In genomic region chr15:101176625-101177024, GRCh38 we compare ENCODE assay signal across 13 cellular contexts.
DNase-seq lines count a peak whose midpoint lies in the region; ATAC-seq, FAIRE-seq and TF ChIP-seq lines count a peak whose summit lies in the region.
"Had no signal": no experiment of that assay in that cellular context is flagged by ENCODE, and none has a peak within 500 bp of the region (broad histone marks: within the 10 kb centered on the region; RNA-seq: fewer than 3 reads in every experiment).

No MANE protein-coding gene starts in this region.

- 78% methylated on average over 5 of the region's 5 CpGs for WGBS in K562 (ENCODE audit: insufficient coverage, low coverage, missing lambda C conversion rate)
- WGBS in right cardiac atrium = 51% methylated on average over 5 of the region's 5 CpGs

- ATAC-seq in activated CD8-positive, alpha-beta T cell treated with anti-CD3 and anti-CD28 coated beads, Interleukin-2, amount 10 ng/mL, durations not matched to agents 7 days and 5 days = no peak
- no peak for ATAC-seq in activated CD8-positive, alpha-beta T cell treated with anti-CD3 and anti-CD28 coated beads for 36 hours
- ATAC-seq in K562 = no peak
- ATAC-seq in right cardiac atrium = peak; percentile 39 to 82
- no peak for ATAC-seq in thoracic aorta (ENCODE audit: insufficient number of reproducible peaks, low FRiP score, low read depth)

- POLR2A ChIA-PET in activated CD8-positive, alpha-beta T cell treated with anti-CD3 and anti-CD28 coated beads, Interleukin-2, amount 10 ng/mL, durations not matched to agents 7 days and 5 days (lab: Charles Lee) = interaction anchor here (0.7 kb wide), 1 partner anchor 50 kb away, joined by 3 read pairs; no protein-coding TSS in a partner anchor
- POLR2A ChIA-PET in activated CD8-positive, alpha-beta T cell treated with anti-CD3 and anti-CD28 coated beads for 36 hours (lab: Charles Lee) = interaction anchor here (0.9 kb wide), 1 partner anchor 13 kb away, joined by 3 read pairs; no protein-coding TSS in a partner anchor
- POLR2A ChIA-PET in K562 (lab: Yijun Ruan, JAX) = no interaction called here

- H3K4me3 ChIP-seq in K562 (no peak overlapping the region), right cardiac atrium (ENCODE audit: low read length) (no peak overlapping the region), thoracic aorta (peak overlapping the region; percentile 23), H7 (ENCODE audit: insufficient read depth, low read depth, low read length) (no peak overlapping the region)

- DNase-seq in activated CD8-positive, alpha-beta T cell treated with anti-CD3 and anti-CD28 coated beads, Interleukin-2, amount 10 ng/mL, durations not matched to agents 7 days and 5 days = no peak
- no peak for DNase-seq in activated CD8-positive, alpha-beta T cell treated with anti-CD3 and anti-CD28 coated beads for 36 hours
- no peak for DNase-seq in K562 (ENCODE audit: extremely low read depth in 1 of 4, low spot score in 3 of 4)
- peak in 2 of 3 donors; percentile 57 to 66 for DNase-seq in right cardiac atrium
- DNase-seq in thoracic aorta (ENCODE audit: low spot score) = no peak
- no peak for DNase-seq in H7
- no peak for DNase-seq in A172 (ENCODE audit: low spot score)
- no peak for DNase-seq in GM13976 (ENCODE audit: low spot score)
- DNase-seq: ACHN; activated CD4-positive, alpha-beta T cell treated with anti-CD3 and anti-CD28 coated beads for 48 hours; anterior cingulate cortex; NCI-H2081; SHP77 treated with DMSO at 0.1 percent for 48 hours had no signal

- peaks cover 59% of the 10 kb centered on the region for H3K36me3 Mint-ChIP-seq in activated CD8-positive, alpha-beta T cell treated with anti-CD3 and anti-CD28 coated beads, Interleukin-2, amount 10 ng/mL, durations not matched to agents 7 days and 5 days (ENCODE audit: low read depth)
- peaks cover 55% of the 10 kb centered on the region for H3K36me3 Mint-ChIP-seq in activated CD8-positive, alpha-beta T cell treated with anti-CD3 and anti-CD28 coated beads for 36 hours (ENCODE audit: low read depth)

- CTCF ChIA-PET in activated CD8-positive, alpha-beta T cell treated with anti-CD3 and anti-CD28 coated beads, Interleukin-2, amount 10 ng/mL, durations not matched to agents 7 days and 5 days (lab: Charles Lee) = interaction anchor here (1.4 kb wide), 1 partner anchor 9 kb away, joined by 5 read pairs; no protein-coding TSS in a partner anchor
- CTCF ChIA-PET in activated CD8-positive, alpha-beta T cell treated with anti-CD3 and anti-CD28 coated beads for 36 hours (lab: Charles Lee) = interaction anchor here (1.2 to 1.6 kb wide), 2 partner anchors 10 to 15 kb away, joined by 3 to 4 read pairs; no protein-coding TSS in a partner anchor
- CTCF ChIA-PET in K562 (lab: Yijun Ruan, JAX; ENCODE audit: low intra/inter-chr PET ratio) = interaction anchor here (0.7 kb wide), 1 partner anchor 1912 kb away, joined by 3 read pairs; no protein-coding TSS in a partner anchor

- H4K20me1 ChIP-seq in K562 (replicated peaks; ENCODE audit: control insufficient read depth, insufficient read depth, low read length) = no peaks in the 10 kb centered on the region

- H3K4me2 ChIP-seq in K562 (ENCODE audit: insufficient read depth, low read length) = no peak overlapping the region

- no peaks in the 10 kb centered on the region for H3K9me3 Mint-ChIP-seq in activated CD8-positive, alpha-beta T cell treated with anti-CD3 and anti-CD28 coated beads, Interleukin-2, amount 10 ng/mL, durations not matched to agents 7 days and 5 days (ENCODE audit: insufficient read depth)
- no peaks in the 10 kb centered on the region for H3K9me3 Mint-ChIP-seq in activated CD8-positive, alpha-beta T cell treated with anti-CD3 and anti-CD28 coated beads for 36 hours

- H3K27me3 Mint-ChIP-seq in activated CD8-positive, alpha-beta T cell treated with anti-CD3 and anti-CD28 coated beads, Interleukin-2, amount 10 ng/mL, durations not matched to agents 7 days and 5 days (ENCODE audit: low read depth) = no peaks in the 10 kb centered on the region
- no peaks in the 10 kb centered on the region for H3K27me3 Mint-ChIP-seq in activated CD8-positive, alpha-beta T cell treated with anti-CD3 and anti-CD28 coated beads for 36 hours

- no peak overlapping the region for H3K27ac ChIP-seq in K562 (ENCODE audit: extremely low read depth, low read depth, low read length)
- peak overlapping the region; percentile 68 for H3K27ac ChIP-seq in right cardiac atrium (ENCODE audit: low read length)
- peak overlapping the region; percentile 65 to 77 for H3K27ac ChIP-seq in thoracic aorta

- peaks cover 66% of the 10 kb centered on the region for H3K4me1 Mint-ChIP-seq in activated CD8-positive, alpha-beta T cell treated with anti-CD3 and anti-CD28 coated beads, Interleukin-2, amount 10 ng/mL, durations not matched to agents 7 days and 5 days (ENCODE audit: low read depth)
- H3K4me1 Mint-ChIP-seq in activated CD8-positive, alpha-beta T cell treated with anti-CD3 and anti-CD28 coated beads for 36 hours (ENCODE audit: low read depth) = peaks cover 40% of the 10 kb centered on the region

- intact Hi-C loops in activated CD8-positive, alpha-beta T cell treated with anti-CD3 and anti-CD28 coated beads for 36 hours (cut with micrococcal nuclease) = no loop called here
- intact Hi-C loops in K562 (cut with micrococcal nuclease) = no loop called here
- intact Hi-C loops in right cardiac atrium (cut with DNase I) = no loop called here

- H3K4me1 ChIP-seq in K562 (replicated peaks in 1 of 2; ENCODE audit: control insufficient read depth in 2 of 2, insufficient read depth in 2 of 2, low read length in 2 of 2) = peaks cover 4 to 20% of the 10 kb centered on the region in 2 experiments; a peak in 4 of 5 replicates
- peaks cover 5% of the 10 kb centered on the region for H3K4me1 ChIP-seq in right cardiac atrium (ENCODE audit: control insufficient read depth, insufficient read depth, low read length)
- H3K4me1 ChIP-seq in thoracic aorta (ENCODE audit: control insufficient read depth in 1 of 2, low read depth in 2 of 2) = peaks cover 34 to 66% of the 10 kb centered on the region in 2 donors

- FAIRE-seq in K562 (lab: Jason Lieb, UNC) = no peak

- no peak for TF ChIP-seq CTCF in activated CD8-positive, alpha-beta T cell treated with anti-CD3 and anti-CD28 coated beads for 36 hours (IDR thresholded peaks at IDR 0.05)
- TF ChIP-seq CTCF in K562 (IDR thresholded peaks at IDR 0.05 in 2 of 3, conservative IDR thresholded peaks at IDR 0.05 in 1 of 3; ENCODE audit: insufficient read depth in 2 of 3, low read depth in 1 of 3, low read length in 3 of 3) (no peak), thoracic aorta (IDR thresholded peaks at IDR 0.05) (no peak), GM13976 (IDR thresholded peaks at IDR 0.05; ENCODE audit: borderline replicate concordance, control extremely low read depth, extremely low read depth, insufficient read depth, missing control alignments) (no peak)

- TF ChIP-seq RAD21 in K562 (CRISPR knock-in tag; conservative IDR thresholded peaks at IDR 0.05 in 1 of 2, IDR thresholded peaks at IDR 0.05 in 1 of 2) = no peak

- TF ChIP-seq POLR2A in K562 (conservative IDR thresholded peaks at IDR 0.05) = no peak

- no peaks in the 10 kb centered on the region for H3K79me2 ChIP-seq in K562 (ENCODE audit: control insufficient read depth, insufficient read depth, low read length)

- H3K27me3 ChIP-seq in K562 (ENCODE audit: control insufficient read depth in 2 of 2, insufficient read depth in 2 of 2, low read length in 2 of 2) (no peaks in the 10 kb centered on the region), right cardiac atrium (ENCODE audit: control insufficient read depth, insufficient read depth) (no peaks in the 10 kb centered on the region), thoracic aorta (replicated peaks; ENCODE audit: insufficient read depth) (no peaks in the 10 kb centered on the region), H7 (ENCODE audit: control insufficient read depth, insufficient read depth, low read length) (no peaks in the 10 kb centered on the region)

- H3K36me3 ChIP-seq in K562 (ENCODE audit: control insufficient read depth, insufficient read depth, low read length) (peaks cover 16% of the 10 kb centered on the region; the same call in 1 of the 3 replicates), thoracic aorta (peaks cover 12% of the 10 kb centered on the region), H7 (replicated peaks; ENCODE audit: control insufficient read depth, insufficient read depth, low read length) (peaks cover 6% of the 10 kb centered on the region)

- H2AFZ ChIP-seq in K562 (ENCODE audit: low read depth, low read length) = no peak overlapping the region

- peak overlapping the region; percentile 44 for H3K27ac Mint-ChIP-seq in activated CD8-positive, alpha-beta T cell treated with anti-CD3 and anti-CD28 coated beads, Interleukin-2, amount 10 ng/mL, durations not matched to agents 7 days and 5 days
- H3K27ac Mint-ChIP-seq in activated CD8-positive, alpha-beta T cell treated with anti-CD3 and anti-CD28 coated beads for 36 hours = no peak overlapping the region

- H3K9ac ChIP-seq in K562 (ENCODE audit: insufficient read depth in 1 of 2, low read depth in 2 of 2, low read length in 2 of 2) = no peak overlapping the region

- in situ Hi-C loops in K562 (cut with MboI) (no loop called here), GM13976 (cut with MboI; ENCODE audit: low sequenced_read_pairs, unreplicated experiment) (no loop called here)

- no peaks in the 10 kb centered on the region for H3K9me1 ChIP-seq in K562 (ENCODE audit: control insufficient read depth, insufficient read depth, low read length)

- TF ChIP-seq EP300 in K562 (IDR thresholded peaks at IDR 0.05; ENCODE audit: low read length) = no peak

- H3K9me3 ChIP-seq in K562 (replicated peaks; ENCODE audit: control insufficient read depth, insufficient read depth, low read depth, low read length) (no peaks in the 10 kb centered on the region), right cardiac atrium (ENCODE audit: control insufficient read depth, low read length) (no peaks in the 10 kb centered on the region), thoracic aorta (no peaks in the 10 kb centered on the region)

- no peak overlapping the region for H3K4me3 Mint-ChIP-seq in activated CD8-positive, alpha-beta T cell treated with anti-CD3 and anti-CD28 coated beads, Interleukin-2, amount 10 ng/mL, durations not matched to agents 7 days and 5 days
- H3K4me3 Mint-ChIP-seq in activated CD8-positive, alpha-beta T cell treated with anti-CD3 and anti-CD28 coated beads for 36 hours = no peak overlapping the region

- TSS peak; percentile 36 for BruUV-seq in K562 (replicated peaks; lab: Mats Ljungman, UMichigan)

TF ChIP-seq in K562, 482 proteins besides CTCF, POLR2A, EP300 and RAD21 (continues in another document):
- TF ChIP-seq CEBPB (tag; IDR thresholded peaks at IDR 0.05) = peak; percentile 19; the same call in 1 of the 2 replicates
- TF ChIP-seq SOX6 (IDR thresholded peaks at IDR 0.05) = peak; percentile 42; the same call in 1 of the 2 replicates

Comparison
In these comparisons a context has a peak if more than half of its experiments do, and no peak if none do; other contexts are left out.
1. ATAC-seq: peak in right cardiac atrium (2 of 2); none in activated CD8-positive, alpha-beta T cell treated with anti-CD3 and anti-CD28 coated beads, Interleukin-2, amount 10 ng/mL, durations not matched to agents 7 days and 5 days (single experiment), activated CD8-positive, alpha-beta T cell treated with anti-CD3 and anti-CD28 coated beads for 36 hours (single experiment), K562 (single experiment) and thoracic aorta (single experiment).
2. DNase-seq: peak in right cardiac atrium (2 of 3); none in activated CD8-positive, alpha-beta T cell treated with anti-CD3 and anti-CD28 coated beads, Interleukin-2, amount 10 ng/mL, durations not matched to agents 7 days and 5 days (single experiment), activated CD8-positive, alpha-beta T cell treated with anti-CD3 and anti-CD28 coated beads for 36 hours (single experiment), K562 (0 of 4), thoracic aorta (single experiment), H7 (single experiment), A172 (single experiment) and GM13976 (single experiment).